17 cellular contexts compared by ENCODE assay signal in genomic region chr16:73031155-73031866, GRCh38. TPM values are rescaled to one million over a fixed set of nuclear protein-coding genes. Genes with fewer than 3 reads are reported as not detected.
DNase-seq lines count a peak whose midpoint lies in the region; ATAC-seq, FAIRE-seq and TF ChIP-seq lines count a peak whose summit lies in the region.
"Had no signal": no experiment of that assay in that cellular context is flagged by ENCODE, and none has a peak within 500 bp of the region (broad histone marks: within the 10 kb centered on the region; RNA-seq: fewer than 3 reads in every experiment).

No MANE protein-coding gene starts in this region.

- peaks cover 91% of the 10 kb centered on the region for H4K20me1 ChIP-seq in astrocyte (ENCODE audit: insufficient read depth, low read length)

- peaks cover 96% of the 10 kb centered on the region for H3K79me2 ChIP-seq in astrocyte (ENCODE audit: insufficient read depth, low read length)

- H3K27ac Mint-ChIP-seq in astrocyte (ENCODE audit: unreplicated experiment), result peak overlapping the region; percentile 1
- H3K27ac Mint-ChIP-seq: T-helper 1 cell treated with Interleukin-12 subunit alpha and Interleukin-12 subunit beta and Interleukin-4 antibody, amounts not matched to agents 30 μg/mL and 1 μg/mL, for 36 hours had no signal

- H3K4me1 ChIP-seq in astrocyte (ENCODE audit: insufficient read depth, low read length) (peaks cover 16% of the 10 kb centered on the region), tibial artery (peaks cover 6 to 100% (median 65%) of the 10 kb centered on the region in 4 donors)

- no peaks in the 10 kb centered on the region for H3K36me3 ChIP-seq in astrocyte (ENCODE audit: insufficient read depth, low read length)
- no peaks in the 10 kb centered on the region for H3K36me3 ChIP-seq in tibial artery

- intact Hi-C loops in tibial artery (cut with DNase I; ENCODE audit: low total_unique reads), result no loop called here

- peak; percentile 30 for DNase-seq in activated effector memory CD4-positive, alpha-beta T cell treated with anti-CD3 and anti-CD28 coated beads, Interleukin-2, amount 50 U/mL, for 16 hours
- no peak for DNase-seq in activated effector memory CD4-positive, alpha-beta T cell treated with Interleukin-2 at 50 U/mL for 16 hours
- DNase-seq in astrocyte (ENCODE audit: low read depth) (no peak), islet precursor cell (peak; percentile 94), tibial artery (peak in 1 of 2 donors; percentile 60), DMS79 (lab: John Stamatoyannopoulos, UW) (no peak), foreskin melanocyte (no peak)
- DNase-seq: central memory CD4-positive, alpha-beta T cell; DMS79 treated with DMSO at 0.1 percent for 48 hours; NCI-H2029; small intestine had no signal

- FAIRE-seq in astrocyte (lab: Jason Lieb, UNC), result no peak
- FAIRE-seq: A204.1, small intestine, urothelium cell line had no signal

- H3K4me3 ChIP-seq in astrocyte (ENCODE audit: insufficient read depth, low read depth, low read length) (no peak overlapping the region), tibial artery (no peak overlapping the region)

- ATAC-seq in HG03039 (IDR thresholded peaks at IDR 0.05; ENCODE audit: unreplicated experiment), result no peak
- ATAC-seq: esophagus mucosa had no signal

- peaks cover 8% of the 10 kb centered on the region for H3K36me3 Mint-ChIP-seq in astrocyte (ENCODE audit: low read depth, unreplicated experiment)

- H3K9ac ChIP-seq in astrocyte (ENCODE audit: low read length), result no peak overlapping the region
- H3K9ac ChIP-seq: KMS-11 had no signal

- no peak overlapping the region for H3K27ac ChIP-seq in astrocyte (ENCODE audit: low read depth, low read length)
- peak overlapping the region; percentile 77 to 99 for H3K27ac ChIP-seq in tibial artery
- H3K27ac ChIP-seq: KMS-11 had no signal

- H3K4me3 Mint-ChIP-seq in astrocyte (ENCODE audit: unreplicated experiment), result no peak overlapping the region
- H3K4me3 Mint-ChIP-seq: T-helper 1 cell treated with Interleukin-12 subunit alpha and Interleukin-12 subunit beta and Interleukin-4 antibody, amounts not matched to agents 30 μg/mL and 1 μg/mL, for 36 hours had no signal

- H3K4me1 Mint-ChIP-seq in astrocyte (ENCODE audit: low read depth, unreplicated experiment), result peaks cover 42% of the 10 kb centered on the region

- H2AFZ ChIP-seq in astrocyte (ENCODE audit: low read depth, low read length), result no peak overlapping the region

- H3K27me3 Mint-ChIP-seq in astrocyte (ENCODE audit: low read depth, unreplicated experiment), result peaks cover 29% of the 10 kb centered on the region

- no peak overlapping the region for H3K4me2 ChIP-seq in astrocyte (ENCODE audit: low read length)
- H3K4me2 ChIP-seq: KMS-11 had no signal

- no peaks in the 10 kb centered on the region for H3K9me3 Mint-ChIP-seq in astrocyte (ENCODE audit: unreplicated experiment)
- H3K9me3 Mint-ChIP-seq: T-helper 1 cell treated with Interleukin-12 subunit alpha and Interleukin-12 subunit beta and Interleukin-4 antibody, amounts not matched to agents 30 μg/mL and 1 μg/mL, for 36 hours had no signal

- H3K9me3 ChIP-seq in astrocyte (ENCODE audit: insufficient read depth, low read depth, low read length), result no peaks in the 10 kb centered on the region
- H3K9me3 ChIP-seq in tibial artery, result no peaks in the 10 kb centered on the region

- H3K27me3 ChIP-seq in astrocyte (ENCODE audit: insufficient read depth, low read length) (no peaks in the 10 kb centered on the region), tibial artery (no peaks in the 10 kb centered on the region)

- TF ChIP-seq CTCF in astrocyte (IDR thresholded peaks at IDR 0.05; ENCODE audit: insufficient read depth, low read depth, low read length) (peak; percentile 15), tibial artery (IDR thresholded peaks at IDR 0.05) (peak in 1 of 2 experiments; percentile 8)

RNA-seq across cellular contexts. Expression of gene ZFHX3, which starts 16.6 kb away (rescaled TPM):
- 18.0 and 19.7 TPM in 2 replicates for total RNA-seq in astrocyte

Comparison
In these comparisons a context has a peak if more than half of its experiments do, and no peak if none do; other contexts are left out.
1. DNase-seq: peak in activated effector memory CD4-positive, alpha-beta T cell treated with anti-CD3 and anti-CD28 coated beads, Interleukin-2, amount 50 U/mL, for 16 hours (single experiment) and islet precursor cell (single experiment); none in activated effector memory CD4-positive, alpha-beta T cell treated with Interleukin-2 at 50 U/mL for 16 hours (single experiment), astrocyte (single experiment), DMS79 (single experiment) and foreskin melanocyte (single experiment).